Comparison of ENCODE assay signal across 1 cellular context in genomic region chr1:107788189-107788588, GRCh38.
TF ChIP-seq lines count a peak whose summit lies in the region.

No MANE protein-coding gene starts in this region.

TF ChIP-seq in SK-N-SH, 30 proteins besides CTCF, POLR2A, EP300 and RAD21:
- TF ChIP-seq TEAD4 (IDR thresholded peaks at IDR 0.05; ENCODE audit: borderline replicate concordance, insufficient read depth) = no peak
- TF ChIP-seq POLR2AphosphoS5 (IDR thresholded peaks at IDR 0.05; ENCODE audit: low read depth, low read length) = no peak
- TF ChIP-seq RXRA (IDR thresholded peaks at IDR 0.05; ENCODE audit: borderline replicate concordance, low read depth) = no peak
- TF ChIP-seq TAF1 (IDR thresholded peaks at IDR 0.05; ENCODE audit: borderline replicate concordance, low read depth, low read length) = no peak
- TF ChIP-seq MXI1 (IDR thresholded peaks at IDR 0.05; ENCODE audit: low read depth, low read length) = no peak
- no peak for TF ChIP-seq MAX (IDR thresholded peaks at IDR 0.05; ENCODE audit: low read depth)
- no peak for TF ChIP-seq NFIC (IDR thresholded peaks at IDR 0.05; ENCODE audit: borderline replicate concordance)
- no peak for TF ChIP-seq USF1 (IDR thresholded peaks at IDR 0.05; ENCODE audit: borderline replicate concordance, low read depth)
